Comparison of ENCODE assay signal across 18 cellular contexts in the genomic region with DNA sequence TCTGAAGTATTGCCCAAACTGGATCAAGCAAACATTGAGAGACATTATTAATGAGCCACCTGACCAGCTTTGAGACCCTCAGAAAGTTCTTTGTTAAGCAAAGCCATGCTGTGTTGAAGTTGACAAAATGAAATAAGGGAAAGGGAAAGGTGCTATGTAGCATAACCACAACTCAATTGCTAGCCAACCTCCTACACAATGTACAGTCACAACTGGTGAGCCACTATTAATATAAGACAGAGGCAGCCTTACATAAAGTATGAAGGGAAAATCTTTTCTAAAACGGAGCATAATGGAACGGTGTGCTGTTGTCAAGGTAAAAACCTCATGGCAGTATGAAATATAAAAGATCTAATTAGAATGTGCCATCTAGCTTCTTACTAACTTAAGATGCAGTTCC.
"Had no signal": no experiment of that assay in that cellular context is flagged by ENCODE, and none has a peak within 500 bp of the region (broad histone marks: within the 10 kb centered on the region; RNA-seq: fewer than 3 reads in every experiment).

No MANE protein-coding gene starts in this region.

- H3K36me3 Mint-ChIP-seq: naive thymus-derived CD8-positive, alpha-beta T cell had no signal

- ATAC-seq: gastroesophageal sphincter; heart left ventricle; left lung; naive thymus-derived CD8-positive, alpha-beta T cell; psoas muscle; right lobe of liver; stimulated activated naive CD8-positive, alpha-beta T cell treated with anti-CD3 and anti-CD28 coated beads, Interleukin-15, amount 100 ng/mL, for 72 hours had no signal

- H2AFZ ChIP-seq: hepatocyte had no signal

- H3K9me3 ChIP-seq: gastroesophageal sphincter, heart left ventricle, left lung, psoas muscle, right lobe of liver, thyroid gland, vagina had no signal

- H3K9me3 Mint-ChIP-seq: naive thymus-derived CD8-positive, alpha-beta T cell; nephron progenitor cell; stimulated activated naive CD8-positive, alpha-beta T cell treated with anti-CD3 and anti-CD28 coated beads, Interleukin-15, amount 100 ng/mL, for 72 hours had no signal

- DNase-seq: dorsolateral prefrontal cortex; effector CD4-positive, alpha-beta T cell; heart left ventricle; left cardiac atrium; left lung; naive thymus-derived CD8-positive, alpha-beta T cell; nephron progenitor cell; psoas muscle; right lobe of liver; small intestine; stimulated activated CD4-positive, alpha-beta T cell treated with anti-CD3 and anti-CD28 coated beads, Interleukin-15, amount 100 ng/mL, for 24 hours; stimulated activated CD4-positive, alpha-beta T cell treated with anti-CD3 and anti-CD28 coated beads, Interleukin-2, amount 100 ng/mL, for 48 hours; stimulated activated naive CD4-positive, alpha-beta T cell; stimulated activated naive CD8-positive, alpha-beta T cell treated with anti-CD3 and anti-CD28 coated beads, Interleukin-15, amount 100 ng/mL, for 72 hours; thyroid gland had no signal

- H3K27ac Mint-ChIP-seq: naive thymus-derived CD8-positive, alpha-beta T cell; stimulated activated naive CD8-positive, alpha-beta T cell treated with anti-CD3 and anti-CD28 coated beads, Interleukin-15, amount 100 ng/mL, for 72 hours had no signal

- H3K27me3 Mint-ChIP-seq: stimulated activated naive CD8-positive, alpha-beta T cell treated with anti-CD3 and anti-CD28 coated beads, Interleukin-15, amount 100 ng/mL, for 72 hours had no signal

- H3K4me1 ChIP-seq: gastroesophageal sphincter, heart left ventricle, left lung, psoas muscle, right lobe of liver, thyroid gland, vagina had no signal

- H3K4me3 Mint-ChIP-seq: naive thymus-derived CD8-positive, alpha-beta T cell; nephron progenitor cell; stimulated activated naive CD8-positive, alpha-beta T cell treated with anti-CD3 and anti-CD28 coated beads, Interleukin-15, amount 100 ng/mL, for 72 hours had no signal

- H3K27ac ChIP-seq: gastroesophageal sphincter, heart left ventricle, hepatocyte, left lung, psoas muscle, right lobe of liver, thyroid gland, vagina had no signal

- H3K36me3 ChIP-seq: gastroesophageal sphincter, heart left ventricle, left lung, right lobe of liver, thyroid gland, vagina had no signal

- H3K4me2 ChIP-seq: hepatocyte had no signal

- H3K4me1 Mint-ChIP-seq: naive thymus-derived CD8-positive, alpha-beta T cell; nephron progenitor cell; stimulated activated naive CD8-positive, alpha-beta T cell treated with anti-CD3 and anti-CD28 coated beads, Interleukin-15, amount 100 ng/mL, for 72 hours had no signal

- H3K79me2 ChIP-seq: hepatocyte had no signal

- H3K4me3 ChIP-seq: dorsolateral prefrontal cortex, gastroesophageal sphincter, heart left ventricle, hepatocyte, left lung, psoas muscle, right lobe of liver, thyroid gland, vagina had no signal

- H3K27me3 ChIP-seq: dorsolateral prefrontal cortex, gastroesophageal sphincter, heart left ventricle, hepatocyte, left lung, right lobe of liver, thyroid gland, vagina had no signal
